ENCODE assay signal across 2 cellular contexts in the genomic region with DNA sequence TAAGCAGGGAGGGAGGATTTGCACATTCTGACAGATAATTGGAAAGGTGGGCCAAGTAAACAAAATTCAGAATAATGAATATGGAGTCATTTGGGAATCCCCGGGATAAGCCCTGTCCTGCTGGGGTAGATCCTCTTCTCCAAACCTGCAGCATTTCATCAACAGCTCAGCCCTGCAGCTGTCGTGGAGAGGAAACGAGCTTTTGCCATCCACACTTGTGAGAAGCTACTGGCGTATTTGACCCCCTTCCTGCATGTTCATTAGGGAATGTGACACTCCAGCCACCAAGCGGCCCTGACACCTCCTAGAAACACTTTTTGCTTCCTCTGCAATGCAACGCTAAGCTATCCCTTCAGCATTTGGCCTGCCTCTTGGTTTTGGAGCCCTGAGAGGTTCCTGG.
TF ChIP-seq lines count a peak whose summit lies in the region.

No MANE protein-coding gene starts in this region.

TF ChIP-seq in GM23338, 12 proteins besides CTCF, POLR2A, EP300 and RAD21 (continued from another document):
- no peak for TF ChIP-seq ZNF331 (CRISPR knock-in tag; IDR thresholded peaks at IDR 0.05; ENCODE audit: low read depth)
- no peak for TF ChIP-seq ZNF114 (CRISPR knock-in tag; IDR thresholded peaks at IDR 0.05)
- TF ChIP-seq, protein P1, sequence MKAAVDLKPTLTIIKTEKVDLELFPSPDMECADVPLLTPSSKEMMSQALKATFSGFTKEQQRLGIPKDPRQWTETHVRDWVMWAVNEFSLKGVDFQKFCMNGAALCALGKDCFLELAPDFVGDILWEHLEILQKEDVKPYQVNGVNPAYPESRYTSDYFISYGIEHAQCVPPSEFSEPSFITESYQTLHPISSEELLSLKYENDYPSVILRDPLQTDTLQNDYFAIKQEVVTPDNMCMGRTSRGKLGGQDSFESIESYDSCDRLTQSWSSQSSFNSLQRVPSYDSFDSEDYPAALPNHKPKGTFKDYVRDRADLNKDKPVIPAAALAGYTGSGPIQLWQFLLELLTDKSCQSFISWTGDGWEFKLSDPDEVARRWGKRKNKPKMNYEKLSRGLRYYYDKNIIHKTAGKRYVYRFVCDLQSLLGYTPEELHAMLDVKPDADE (IDR thresholded peaks at IDR 0.05) = no peak

TF ChIP-seq in IMR-90, 13 proteins besides CTCF, POLR2A, EP300 and RAD21 (continued from another document):
- no peak for TF ChIP-seq RFX5 (IDR thresholded peaks at IDR 0.05; ENCODE audit: low read depth, low read length)
- no peak for TF ChIP-seq MAZ (IDR thresholded peaks at IDR 0.05; ENCODE audit: borderline replicate concordance, low read depth, low read length)
- no peak for TF ChIP-seq NFE2L2 (IDR thresholded peaks at IDR 0.05; ENCODE audit: low read depth, low read length)
- no peak for TF ChIP-seq BHLHE40 (IDR thresholded peaks at IDR 0.05; ENCODE audit: low read depth, low read length)
- TF ChIP-seq, protein P2, sequence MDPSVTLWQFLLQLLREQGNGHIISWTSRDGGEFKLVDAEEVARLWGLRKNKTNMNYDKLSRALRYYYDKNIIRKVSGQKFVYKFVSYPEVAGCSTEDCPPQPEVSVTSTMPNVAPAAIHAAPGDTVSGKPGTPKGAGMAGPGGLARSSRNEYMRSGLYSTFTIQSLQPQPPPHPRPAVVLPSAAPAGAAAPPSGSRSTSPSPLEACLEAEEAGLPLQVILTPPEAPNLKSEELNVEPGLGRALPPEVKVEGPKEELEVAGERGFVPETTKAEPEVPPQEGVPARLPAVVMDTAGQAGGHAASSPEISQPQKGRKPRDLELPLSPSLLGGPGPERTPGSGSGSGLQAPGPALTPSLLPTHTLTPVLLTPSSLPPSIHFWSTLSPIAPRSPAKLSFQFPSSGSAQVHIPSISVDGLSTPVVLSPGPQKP (IDR thresholded peaks at IDR 0.05; ENCODE audit: borderline replicate concordance, low read depth, low read length) = no peak
- TF ChIP-seq MXI1 (IDR thresholded peaks at IDR 0.05; ENCODE audit: borderline replicate concordance, low read depth, low read length) = no peak
- TF ChIP-seq SMC3 (IDR thresholded peaks at IDR 0.05; ENCODE audit: low read depth, low read length) = no peak
- no peak for TF ChIP-seq MAFK (IDR thresholded peaks at IDR 0.05; ENCODE audit: low read depth, low read length)
